Comparison of ENCODE assay signal across 8 cellular contexts in the genomic region with DNA sequence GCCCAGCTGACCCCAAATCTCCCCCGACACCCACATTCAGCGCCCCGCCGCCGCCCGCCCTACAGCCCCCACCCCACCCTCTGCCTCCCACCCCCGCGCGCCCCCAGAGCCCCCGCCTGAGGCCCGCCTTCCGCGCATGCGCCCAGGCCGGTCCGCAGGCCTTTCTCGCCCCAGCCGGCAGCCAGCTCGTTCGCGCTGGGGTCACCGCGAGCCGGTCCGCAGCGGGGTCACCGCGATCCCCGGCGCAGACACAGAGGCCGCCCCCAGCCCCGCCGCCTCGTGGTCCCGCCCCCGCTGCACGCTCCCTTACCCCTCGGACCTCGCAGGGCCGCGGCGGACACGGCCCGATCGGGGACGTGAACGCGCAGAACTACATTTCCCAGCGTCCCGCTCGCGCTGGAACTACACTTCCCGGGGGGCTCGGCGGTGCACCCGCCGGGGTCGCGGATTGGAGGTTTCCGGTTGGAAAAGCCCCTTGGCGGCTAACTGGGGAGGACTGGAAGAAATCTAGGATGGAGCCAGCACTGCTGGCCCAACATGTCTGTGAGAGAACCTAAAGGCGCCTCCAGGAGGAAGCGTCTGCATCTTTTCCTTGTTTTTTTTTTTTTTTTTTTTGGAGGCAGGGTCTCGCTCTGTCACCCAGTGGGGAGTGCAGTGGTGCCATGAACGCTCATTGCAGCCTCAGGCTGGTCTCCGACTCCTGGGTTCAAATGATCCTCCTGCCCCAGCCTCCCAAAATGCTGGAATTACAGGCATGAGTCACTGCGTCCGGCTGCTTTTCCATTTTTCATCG. TPM values are rescaled to one million over a fixed set of nuclear protein-coding genes. Genes with fewer than 3 reads are reported as not detected.
DNase-seq lines count a peak whose midpoint lies in the region; ATAC-seq and TF ChIP-seq lines count a peak whose summit lies in the region.

A gene (minus strand): TSS at position 374 of the 793 bp plus-strand sequence. CDS start 10,671 bp downstream, outside the sequence.

- H3K27me3 ChIP-seq in DOHH2 (ENCODE audit: control insufficient read depth, low read length) = no peaks in the 10 kb centered on the region
- H3K27me3 ChIP-seq in gastroesophageal sphincter = no peaks in the 10 kb centered on the region
- H3K27me3 ChIP-seq in neutrophil = no peaks in the 10 kb centered on the region
- H3K27me3 ChIP-seq in subcutaneous abdominal adipose tissue (ENCODE audit: control insufficient read depth in 5 of 5, insufficient read depth in 4 of 5, low read length in 5 of 5) = no peaks in the 10 kb centered on the region

- no peak for TF ChIP-seq POLR2A in gastroesophageal sphincter (IDR thresholded peaks at IDR 0.05)

- peaks cover 10% of the 10 kb centered on the region for H3K79me2 ChIP-seq in DOHH2 (ENCODE audit: control insufficient read depth, low read length)

- peaks cover 33% of the 10 kb centered on the region for H3K9me3 ChIP-seq in DOHH2 (ENCODE audit: control insufficient read depth, insufficient read depth, low read length)
- peaks cover 0 to 22% (median 2%) of the 10 kb centered on the region in 3 donors for H3K9me3 ChIP-seq in gastroesophageal sphincter
- peaks cover 6% of the 10 kb centered on the region for H3K9me3 ChIP-seq in neutrophil
- H3K9me3 ChIP-seq in subcutaneous abdominal adipose tissue (ENCODE audit: control insufficient read depth in 5 of 5, low read length in 5 of 5) = peaks cover 4 to 27% (median 23%) of the 10 kb centered on the region in 5 donors

- ATAC-seq in GM21723 (IDR thresholded peaks at IDR 0.05; ENCODE audit: unreplicated experiment) (peak; percentile 96), gastroesophageal sphincter (peak; percentile 94)

- TF ChIP-seq EP300 in gastroesophageal sphincter (IDR thresholded peaks at IDR 0.05) = no peak

- peak within 1 kb of the TSS; percentile 43 to 89 (median 81) for H3K9ac ChIP-seq in subcutaneous abdominal adipose tissue (ENCODE audit: low read length in 5 of 5)

- DNase-seq in KG1 (lab: John Stamatoyannopoulos, UW) = peak; percentile 71
- DNase-seq in SHP77 (lab: John Stamatoyannopoulos, UW) = peak; percentile 92 to 96
- DNase-seq in activated naive CD4-positive, alpha-beta T cell treated with anti-CD3 and anti-CD28 coated beads for 36 hours = peak; percentile 92

- H3K4me1 Mint-ChIP-seq in activated naive CD4-positive, alpha-beta T cell treated with anti-CD3 and anti-CD28 coated beads for 36 hours (ENCODE audit: low read depth) = peaks cover 20% of the 10 kb centered on the region

- intact Hi-C loops in activated naive CD4-positive, alpha-beta T cell treated with anti-CD3 and anti-CD28 coated beads for 36 hours (cut with micrococcal nuclease) = loop anchor here (1.0 to 5.0 kb wide), 6 partner anchors 30 to 194 kb away; a partner anchor contains a TSS

- H4K20me1 ChIP-seq in DOHH2 (ENCODE audit: control insufficient read depth, insufficient read depth, low read depth, low read length) = no peaks in the 10 kb centered on the region

- H3K4me3 ChIP-seq in DOHH2 (ENCODE audit: low read length) (peak within 1 kb of the TSS; percentile 78), gastroesophageal sphincter (peak within 1 kb of the TSS; percentile 69 to 71), neutrophil (ENCODE audit: low read depth in 1 of 2, low read length in 1 of 2) (peak within 1 kb of the TSS; percentile 76 to 95), subcutaneous abdominal adipose tissue (ENCODE audit: low read depth in 1 of 5, low read length in 5 of 5) (peak within 1 kb of the TSS; percentile 84 to 99 (median 97))

- no peaks in the 10 kb centered on the region for H3K36me3 ChIP-seq in DOHH2 (ENCODE audit: control insufficient read depth, low read length)
- H3K36me3 ChIP-seq in gastroesophageal sphincter = no peaks in the 10 kb centered on the region
- no peaks in the 10 kb centered on the region for H3K36me3 ChIP-seq in neutrophil
- peaks cover 0 to 8% (median 4%) of the 10 kb centered on the region in 5 donors for H3K36me3 ChIP-seq in subcutaneous abdominal adipose tissue (ENCODE audit: control insufficient read depth in 5 of 5, insufficient read depth in 5 of 5, low read length in 5 of 5)

- H3K4me3 Mint-ChIP-seq in activated naive CD4-positive, alpha-beta T cell treated with anti-CD3 and anti-CD28 coated beads for 36 hours = peak within 1 kb of the TSS; percentile 89

- no peaks in the 10 kb centered on the region for H3K27me3 Mint-ChIP-seq in activated naive CD4-positive, alpha-beta T cell treated with anti-CD3 and anti-CD28 coated beads for 36 hours (ENCODE audit: low read depth)

- peak within 1 kb of the TSS; percentile 14; the same call in 1 of the 2 replicates for H3K27ac ChIP-seq in DOHH2 (ENCODE audit: low read depth, low read length)
- peak within 1 kb of the TSS; percentile 86 to 98 (median 90) for H3K27ac ChIP-seq in gastroesophageal sphincter
- H3K27ac ChIP-seq in neutrophil = peak within 1 kb of the TSS; percentile 23
- peak within 1 kb of the TSS; percentile 85 for H3K27ac ChIP-seq in subcutaneous abdominal adipose tissue (ENCODE audit: low read depth, low read length)

- H3F3A ChIP-seq in DOHH2 (ENCODE audit: control insufficient read depth, insufficient read depth) = 0 out of 2 replicates have a peak, but pooled peaks cover 2% of the 10 kb centered on the region

- H3K4me2 ChIP-seq in DOHH2 (ENCODE audit: low read length) = peak within 1 kb of the TSS; percentile 73

- H3K9me2 ChIP-seq in DOHH2 (replicated peaks; ENCODE audit: control insufficient read depth, low read length) = no peaks in the 10 kb centered on the region

- WGBS in gastroesophageal sphincter (ENCODE audit: low coverage in 1 of 2), 2 donors = 0% methylated on average over 6 to 21 of the region's 69 CpGs

- CTCF ChIA-PET in activated naive CD4-positive, alpha-beta T cell treated with anti-CD3 and anti-CD28 coated beads for 36 hours (lab: Charles Lee) = no interaction called here

- H3K4me1 ChIP-seq in DOHH2 (ENCODE audit: control insufficient read depth, low read length) (peaks cover 7% of the 10 kb centered on the region), gastroesophageal sphincter (peaks cover 0 to 34% (median 5%) of the 10 kb centered on the region in 3 donors), neutrophil (ENCODE audit: control insufficient read depth in 1 of 2, insufficient read depth in 1 of 2, low read depth in 1 of 2, low read length in 1 of 2) (peaks cover 10 to 11% of the 10 kb centered on the region in 2 experiments), subcutaneous abdominal adipose tissue (ENCODE audit: control insufficient read depth in 5 of 5, insufficient read depth in 5 of 5, low read length in 5 of 5) (peaks cover 5 to 24% (median 23%) of the 10 kb centered on the region in 5 donors)

- TF ChIP-seq CTCF in DOHH2 (IDR thresholded peaks at IDR 0.05; ENCODE audit: low read depth, low read length, poor library complexity, severe bottlenecking) (no peak), gastroesophageal sphincter (IDR thresholded peaks at IDR 0.05) (no peak), neutrophil (IDR thresholded peaks at IDR 0.05) (no peak)

- H3K9me3 Mint-ChIP-seq in activated naive CD4-positive, alpha-beta T cell treated with anti-CD3 and anti-CD28 coated beads for 36 hours = peaks cover 12% of the 10 kb centered on the region

- H3K36me3 Mint-ChIP-seq in activated naive CD4-positive, alpha-beta T cell treated with anti-CD3 and anti-CD28 coated beads for 36 hours (ENCODE audit: low read depth) = peaks cover 19% of the 10 kb centered on the region

- peak within 1 kb of the TSS; percentile 87 for H3K27ac Mint-ChIP-seq in activated naive CD4-positive, alpha-beta T cell treated with anti-CD3 and anti-CD28 coated beads for 36 hours

RNA-seq across cellular contexts. Expression of the gene that starts here (rescaled TPM):
- total RNA-seq in activated naive CD4-positive, alpha-beta T cell treated with anti-CD3 and anti-CD28 coated beads for 36 hours = 1 to 10 TPM; 4.3 to 5.3 TPM
- total RNA-seq in gastroesophageal sphincter = 10 to 100 TPM in 1 of 4 donors, 1 to 10 TPM in 3; 2.9 to 11.8 (median 6.3) TPM

Comparison
In these comparisons a context has a peak if more than half of its experiments do, and no peak if none do; other contexts are left out.
1. Peak in every context shown above with its lines: DNase-seq, ATAC-seq, H3K4me3 ChIP-seq and H3K27ac ChIP-seq.
2. H3K27ac ChIP-seq: peak in every context shown above with its lines; median percentile 90 in gastroesophageal sphincter; 85 in subcutaneous abdominal adipose tissue; 23 in neutrophil; 14 in DOHH2.